ENCODE assay signal across 8 cellular contexts in genomic region chr15:84658788-84659411, GRCh38. TPM values are rescaled to one million over a fixed set of nuclear protein-coding genes. Genes with fewer than 3 reads are reported as not detected.
DNase-seq lines count a peak whose midpoint lies in the region; ATAC-seq and TF ChIP-seq lines count a peak whose summit lies in the region.

No MANE protein-coding gene starts in this region.

- peak overlapping the region; percentile 32 for H3K27ac Mint-ChIP-seq in T-helper 17 cell

- H3K4me1 Mint-ChIP-seq in T-helper 17 cell: peaks cover 23% of the 10 kb centered on the region

- H3K9me3 ChIP-seq in T-helper 17 cell (ENCODE audit: control insufficient read depth, low read length, poor library complexity, severe bottlenecking) (no peaks in the 10 kb centered on the region), HAP-1 (no peaks in the 10 kb centered on the region)

- H3K27me3 Mint-ChIP-seq in T-helper 17 cell: no peaks in the 10 kb centered on the region

- no peaks in the 10 kb centered on the region; the same call in 1 of the 2 replicates for H3K36me3 ChIP-seq in HAP-1 (replicated peaks)

- DNase-seq in GM20000 (ENCODE audit: low spot score) (peak; percentile 19), T-helper 17 cell (no peak), fibroblast of villous mesenchyme (ENCODE audit: low read depth) (no peak), skeletal muscle cell (ENCODE audit: low read depth) (no peak), NCI-H187 (lab: John Stamatoyannopoulos, UW) (no peak), HAP-1 (ENCODE audit: low spot score in 2 of 2) (no peak)

- H3K4me1 ChIP-seq in HAP-1: peaks cover 8% of the 10 kb centered on the region

- no peaks in the 10 kb centered on the region for H3K27me3 ChIP-seq in HAP-1 (ENCODE audit: low read depth)

- ATAC-seq in T-helper 17 cell (no peak), GM21737 (IDR thresholded peaks at IDR 0.05; ENCODE audit: unreplicated experiment) (no peak), HG03469 (IDR thresholded peaks at IDR 0.05; ENCODE audit: unreplicated experiment) (no peak)

- no peak for TF ChIP-seq CTCF in GM20000 (IDR thresholded peaks at IDR 0.05; ENCODE audit: extremely low read depth, missing control alignments)
- TF ChIP-seq CTCF in fibroblast of villous mesenchyme (IDR thresholded peaks at IDR 0.05; ENCODE audit: insufficient read depth, low read depth, low read length): no peak

- in situ Hi-C loops in HAP-1 (cut with MboI; ENCODE audit: low sequenced_read_pairs): no loop called here

- H3K4me3 ChIP-seq in fibroblast of villous mesenchyme (ENCODE audit: low read depth, low read length): peak overlapping the region; percentile 61
- H3K4me3 ChIP-seq in skeletal muscle cell (ENCODE audit: low read depth, low read length): peak overlapping the region; percentile 51
- H3K4me3 ChIP-seq in HAP-1: no peak overlapping the region

- H3K4me3 Mint-ChIP-seq in T-helper 17 cell: peak overlapping the region; percentile 85

- no peaks in the 10 kb centered on the region for H3K36me3 Mint-ChIP-seq in T-helper 17 cell (ENCODE audit: low read depth)

RNA-seq across cellular contexts. Expression of gene NMB, which starts 0.9 kb away (rescaled TPM):
- 1 to 10 TPM; 2.0 to 3.3 TPM for total RNA-seq in T-helper 17 cell
- 1.7 and 1.9 TPM in 2 replicates for total RNA-seq in fibroblast of villous mesenchyme

RNA-seq across cellular contexts. Expression of gene WDR73, which starts 4.8 kb away (rescaled TPM):
- total RNA-seq in T-helper 17 cell: 10 to 100 TPM; 26.0 to 29.8 TPM
- total RNA-seq in fibroblast of villous mesenchyme: 37.0 and 47.5 TPM in 2 replicates

RNA-seq across cellular contexts. Expression of gene SEC11A, which starts 57.0 kb away (rescaled TPM):
- 10 to 100 TPM; 53.1 to 67.7 TPM for total RNA-seq in T-helper 17 cell
- 170 and 225 TPM in 2 replicates for total RNA-seq in fibroblast of villous mesenchyme

RNA-seq across cellular contexts. Expression of gene ZSCAN2, which starts 58.1 kb away (rescaled TPM):
- total RNA-seq in T-helper 17 cell (1 to 10 TPM; 3.6 to 4.1 TPM), fibroblast of villous mesenchyme (5.6 and 7.1 TPM in 2 replicates)
